Comparison of ENCODE assay signal across 21 cellular contexts in genomic region chr17:44118427-44119050, GRCh38. TPM values are rescaled to one million over a fixed set of nuclear protein-coding genes. Genes with fewer than 3 reads are reported as not detected.
DNase-seq lines count a peak whose midpoint lies in the region; ATAC-seq, FAIRE-seq and TF ChIP-seq lines count a peak whose summit lies in the region.
"Had no signal": no experiment of that assay in that cellular context is flagged by ENCODE, and none has a peak within 500 bp of the region (broad histone marks: within the 10 kb centered on the region; RNA-seq: fewer than 3 reads in every experiment).

No MANE protein-coding gene starts in this region.

- no peak overlapping the region for H3K9ac ChIP-seq in endodermal cell (ENCODE audit: extremely low read depth, low read length, poor library complexity, severe bottlenecking)
- H3K9ac ChIP-seq in parathyroid adenoma: no peak overlapping the region

- H3K4me1 ChIP-seq in endodermal cell (ENCODE audit: control insufficient read depth, insufficient read depth, low read length) (peaks cover 14% of the 10 kb centered on the region), parathyroid adenoma (peaks cover 7% of the 10 kb centered on the region)

- no peaks in the 10 kb centered on the region for H3K9me3 Mint-ChIP-seq in CD4-positive, alpha-beta T cell
- no peaks in the 10 kb centered on the region for H3K9me3 Mint-ChIP-seq in endodermal cell
- H3K9me3 Mint-ChIP-seq: activated naive CD4-positive, alpha-beta T cell treated with anti-CD3 and anti-CD28 coated beads, Interleukin-2, amount 10 ng/mL, durations not matched to agents 7 days and 5 days; memory B cell; natural killer cell had no signal

- no peak for ATAC-seq in CD4-positive, alpha-beta T cell (ENCODE audit: poor library complexity)
- ATAC-seq in HG02798 (IDR thresholded peaks at IDR 0.05; ENCODE audit: poor library complexity, unreplicated experiment): no peak
- ATAC-seq: natural killer cell, SK-N-SH treated with all-trans-retinoic acid at 6 μM for 48 hours had no signal

- no peaks in the 10 kb centered on the region for H3K27me3 ChIP-seq in CD4-positive, alpha-beta T cell (ENCODE audit: control insufficient read depth, insufficient read depth, low read length)
- no peaks in the 10 kb centered on the region for H3K27me3 ChIP-seq in endodermal cell (ENCODE audit: control insufficient read depth, insufficient read depth, low read length, poor library complexity, severe bottlenecking)
- H3K27me3 ChIP-seq in parathyroid adenoma (ENCODE audit: control insufficient read depth, insufficient read depth, low read length): no peaks in the 10 kb centered on the region

- DNase-seq in CD4-positive, alpha-beta T cell: no peak
- DNase-seq in HTR-8/SVneo (ENCODE audit: insufficient read length, low spot score): no peak
- DNase-seq in endodermal cell: peak; percentile 75
- no peak for DNase-seq in NCI-H2227 treated with DMSO at 0.1 percent for 48 hours (lab: John Stamatoyannopoulos, UW)
- no peak for DNase-seq in activated effector memory CD4-positive, alpha-beta T cell treated with Interleukin-2 at 50 U/mL for 16 hours
- DNase-seq in SKM-1 treated with dmso at 0.1 percent for 144 hours (lab: John Stamatoyannopoulos, UW; ENCODE audit: unreplicated experiment): no peak
- DNase-seq: activated CD4-positive, alpha-beta T cell treated with anti-CD3 and anti-CD28 coated beads for 4 hours; activated naive CD4-positive, alpha-beta T cell treated with anti-CD3 and anti-CD28 coated beads, Interleukin-2, amount 10 ng/mL, durations not matched to agents 7 days and 5 days; cortex of kidney; GF-D8; natural killer cell; NCI-H1048; NCI-H748 treated with DMSO at 0.1 percent for 48 hours; retina had no signal

- TF ChIP-seq CTCF in CD4-positive, alpha-beta T cell (IDR thresholded peaks at IDR 0.05): no peak
- no peak for TF ChIP-seq CTCF in endodermal cell (conservative IDR thresholded peaks at IDR 0.05)
- TF ChIP-seq CTCF in parathyroid adenoma (IDR thresholded peaks at IDR 0.05): no peak

- H3K27ac ChIP-seq in CD4-positive, alpha-beta T cell (ENCODE audit: low read depth, low read length): no peak overlapping the region
- H3K27ac ChIP-seq in endodermal cell (ENCODE audit: low read depth, low read length) (no peak overlapping the region), parathyroid adenoma (no peak overlapping the region)
- H3K27ac ChIP-seq: epithelial cell of prostate had no signal

- H3K36me3 ChIP-seq in endodermal cell (ENCODE audit: control insufficient read depth, insufficient read depth, low read length): peaks cover 26% of the 10 kb centered on the region
- H3K36me3 ChIP-seq in parathyroid adenoma (ENCODE audit: control insufficient read depth, insufficient read depth, low read length): no peaks in the 10 kb centered on the region

- FAIRE-seq in HTR-8/SVneo (lab: Jason Lieb, UNC): peak; percentile 13
- FAIRE-seq: GM12892, islet of Langerhans had no signal

- CTCF ChIA-PET in CD4-positive, alpha-beta T cell (lab: Charles Lee): interaction anchor here (0.6 kb wide), 1 partner anchor 23 kb away, joined by 4 read pairs; no protein-coding TSS in a partner anchor

- H3K27ac Mint-ChIP-seq in CD4-positive, alpha-beta T cell: no peak overlapping the region
- peak overlapping the region; percentile 89 for H3K27ac Mint-ChIP-seq in endodermal cell
- H3K27ac Mint-ChIP-seq: activated naive CD4-positive, alpha-beta T cell treated with anti-CD3 and anti-CD28 coated beads, Interleukin-2, amount 10 ng/mL, durations not matched to agents 7 days and 5 days; natural killer cell had no signal

- 70 to 86% methylated on average over 8 to 10 of the region's 10 CpGs for WGBS in endodermal cell (ENCODE audit: insufficient coverage in 1 of 2, insufficient read length in 1 of 2), 2 experiments

- H3K4me1 Mint-ChIP-seq in CD4-positive, alpha-beta T cell (ENCODE audit: low read depth): peaks cover 55% of the 10 kb centered on the region
- H3K4me1 Mint-ChIP-seq in endodermal cell: peaks cover 36% of the 10 kb centered on the region

- no peak overlapping the region for H2AFZ ChIP-seq in parathyroid adenoma

- intact Hi-C loops in CD4-positive, alpha-beta T cell (cut with DNase I, micrococcal nuclease): no loop called here

- peak overlapping the region; percentile 9 for H3K4me2 ChIP-seq in parathyroid adenoma (ENCODE audit: low read length)

- H3K79me2 ChIP-seq in parathyroid adenoma: peaks cover 25% of the 10 kb centered on the region

- no peaks in the 10 kb centered on the region for H3K27me3 Mint-ChIP-seq in CD4-positive, alpha-beta T cell
- H3K27me3 Mint-ChIP-seq in endodermal cell (ENCODE audit: insufficient read depth): no peaks in the 10 kb centered on the region
- H3K27me3 Mint-ChIP-seq: memory B cell had no signal

- peaks cover 18% of the 10 kb centered on the region for H3K36me3 Mint-ChIP-seq in CD4-positive, alpha-beta T cell (ENCODE audit: low read depth)
- peaks cover 17% of the 10 kb centered on the region for H3K36me3 Mint-ChIP-seq in endodermal cell (ENCODE audit: low read depth)
- H3K36me3 Mint-ChIP-seq: natural killer cell had no signal

- no peaks in the 10 kb centered on the region for H3K9me3 ChIP-seq in CD4-positive, alpha-beta T cell (ENCODE audit: control insufficient read depth, low read length)
- H3K9me3 ChIP-seq in endodermal cell (ENCODE audit: control insufficient read depth, low read length): no peaks in the 10 kb centered on the region
- no peaks in the 10 kb centered on the region for H3K9me3 ChIP-seq in parathyroid adenoma (ENCODE audit: control insufficient read depth, low read length)

- POLR2A ChIA-PET in CD4-positive, alpha-beta T cell (lab: Charles Lee): no interaction called here

- H3K4me3 ChIP-seq in endodermal cell (ENCODE audit: low read length) (no peak overlapping the region), parathyroid adenoma (ENCODE audit: low read depth, low read length) (no peak overlapping the region)

- H3K4me3 Mint-ChIP-seq in CD4-positive, alpha-beta T cell: peak overlapping the region; percentile 71
- H3K4me3 Mint-ChIP-seq in endodermal cell: no peak overlapping the region
- H3K4me3 Mint-ChIP-seq: activated naive CD4-positive, alpha-beta T cell treated with anti-CD3 and anti-CD28 coated beads, Interleukin-2, amount 10 ng/mL, durations not matched to agents 7 days and 5 days; memory B cell; natural killer cell had no signal

RNA-seq across cellular contexts. Expression of gene HDAC5, which starts 4.9 kb away (rescaled TPM):
- total RNA-seq in CD4-positive, alpha-beta T cell: 10 to 100 TPM; 92.0 to 92.5 TPM
- total RNA-seq in endodermal cell: 10 to 100 TPM; 36.9 to 64.6 TPM
- polyA plus RNA-seq in endodermal cell (2013, experiment 1 of 2): 55.7 TPM
- 57.7 TPM for polyA plus RNA-seq in endodermal cell (2013, experiment 2 of 2)

RNA-seq across cellular contexts. Expression of gene HROB, which starts 23.2 kb away (rescaled TPM):
- total RNA-seq in CD4-positive, alpha-beta T cell: 1 to 10 TPM; 1.6 TPM
- total RNA-seq in endodermal cell: 10 to 100 TPM; 20.9 to 23.4 TPM
- 10.5 TPM for polyA plus RNA-seq in endodermal cell (2013, experiment 1 of 2)
- 12.0 TPM for polyA plus RNA-seq in endodermal cell (2013, experiment 2 of 2)

RNA-seq across cellular contexts. Expression of gene G6PC3, which starts 48.0 kb away (rescaled TPM):
- 1 to 10 TPM; 5.6 to 5.8 TPM for total RNA-seq in CD4-positive, alpha-beta T cell
- total RNA-seq in endodermal cell: 100 to 1,000 TPM in 1 of 2 donors, 10 to 100 TPM in 1; 88.8 to 129 TPM
- 107 TPM for polyA plus RNA-seq in endodermal cell (2013, experiment 1 of 2)
- polyA plus RNA-seq in endodermal cell (2013, experiment 2 of 2): 101 TPM

RNA-seq across cellular contexts. Expression of gene ASB16, which starts 52.0 kb away (rescaled TPM):
- total RNA-seq in CD4-positive, alpha-beta T cell: under 1 TPM in 1 of 2 experiments, not detected in 1; 0.11 TPM
- total RNA-seq in endodermal cell: under 1 TPM in 1 of 2 donors, not detected in 1; 0.53 TPM
- polyA plus RNA-seq in endodermal cell (2013, experiment 1 of 2): not detected
- polyA plus RNA-seq in endodermal cell (2013, experiment 2 of 2): 0.33 TPM
- total RNA-seq: natural killer cell had no signal

RNA-seq across cellular contexts. Expression of gene LSM12, which starts 52.1 kb away (rescaled TPM):
- 10 to 100 TPM; 34.6 to 36.1 TPM for total RNA-seq in CD4-positive, alpha-beta T cell
- 100 to 1,000 TPM in 1 of 2 donors, 10 to 100 TPM in 1; 97.7 to 102 TPM for total RNA-seq in endodermal cell
- polyA plus RNA-seq in endodermal cell (2013, experiment 1 of 2): 59.9 TPM
- polyA plus RNA-seq in endodermal cell (2013, experiment 2 of 2): 53.1 TPM

Comparison
In these comparisons a context has a peak if more than half of its experiments do, and no peak if none do; other contexts are left out.
1. RNA of gene HROB, which starts 23.2 kb away (total RNA-seq): 20.9 to 23.4 TPM in endodermal cell; 1.6 TPM in CD4-positive, alpha-beta T cell; every median in the first group is over 4 times any median in the second.
2. RNA of gene G6PC3, which starts 48.0 kb away (total RNA-seq): 88.8 to 129 TPM in endodermal cell; 5.6 to 5.8 TPM in CD4-positive, alpha-beta T cell; every median in the first group is over 10 times any median in the second.